In genomic region chr20:62134735-62135231, GRCh38 we compare ENCODE assay signal across 1 cellular context.
TF ChIP-seq lines count a peak whose summit lies in the region.

No MANE protein-coding gene starts in this region.

TF ChIP-seq in HepG2, 621 proteins besides CTCF, POLR2A, EP300 and RAD21 (continued from another document and continues in another):
- TF ChIP-seq, protein P1, sequence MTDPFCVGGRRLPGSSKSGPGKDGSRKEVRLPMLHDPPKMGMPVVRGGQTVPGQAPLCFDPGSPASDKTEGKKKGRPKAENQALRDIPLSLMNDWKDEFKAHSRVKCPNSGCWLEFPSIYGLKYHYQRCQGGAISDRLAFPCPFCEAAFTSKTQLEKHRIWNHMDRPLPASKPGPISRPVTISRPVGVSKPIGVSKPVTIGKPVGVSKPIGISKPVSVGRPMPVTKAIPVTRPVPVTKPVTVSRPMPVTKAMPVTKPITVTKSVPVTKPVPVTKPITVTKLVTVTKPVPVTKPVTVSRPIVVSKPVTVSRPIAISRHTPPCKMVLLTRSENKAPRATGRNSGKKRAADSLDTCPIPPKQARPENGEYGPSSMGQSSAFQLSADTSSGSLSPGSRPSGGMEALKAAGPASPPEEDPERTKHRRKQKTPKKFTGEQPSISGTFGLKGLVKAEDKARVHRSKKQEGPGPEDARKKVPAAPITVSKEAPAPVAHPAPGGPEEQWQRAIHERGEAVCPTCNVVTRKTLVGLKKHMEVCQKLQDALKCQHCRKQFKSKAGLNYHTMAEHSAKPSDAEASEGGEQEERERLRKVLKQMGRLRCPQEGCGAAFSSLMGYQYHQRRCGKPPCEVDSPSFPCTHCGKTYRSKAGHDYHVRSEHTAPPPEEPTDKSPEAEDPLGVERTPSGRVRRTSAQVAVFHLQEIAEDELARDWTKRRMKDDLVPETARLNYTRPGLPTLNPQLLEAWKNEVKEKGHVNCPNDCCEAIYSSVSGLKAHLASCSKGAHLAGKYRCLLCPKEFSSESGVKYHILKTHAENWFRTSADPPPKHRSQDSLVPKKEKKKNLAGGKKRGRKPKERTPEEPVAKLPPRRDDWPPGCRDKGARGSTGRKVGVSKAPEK (CRISPR knock-in tag; IDR thresholded peaks at IDR 0.05; ENCODE audit: borderline replicate concordance), result no peak; the same call in 1 of the 2 replicates
- TF ChIP-seq ARID5B (CRISPR knock-in tag; IDR thresholded peaks at IDR 0.05) (peak; percentile 74), ZNF556 (CRISPR knock-in tag; IDR thresholded peaks at IDR 0.05; ENCODE audit: borderline replicate concordance) (peak; percentile 75; the same call in 1 of the 2 replicates), PRDM10 (CRISPR knock-in tag; IDR thresholded peaks at IDR 0.05; ENCODE audit: low read depth) (peak; percentile 80; the same call in 1 of the 2 replicates), FOXA1 (IDR thresholded peaks at IDR 0.05) (no peak), FOXA1 (CRISPR knock-in tag; IDR thresholded peaks at IDR 0.05) (peak; percentile 57), ZNF75D (CRISPR knock-in tag; IDR thresholded peaks at IDR 0.05; ENCODE audit: borderline replicate concordance) (no peak), ZNF121 (CRISPR knock-in tag; IDR thresholded peaks at IDR 0.05) (peak; percentile 41; the same call in 1 of the 2 replicates), ZBTB33 (CRISPR knock-in tag; IDR thresholded peaks at IDR 0.05) (peak; percentile 91), ZNF646 (CRISPR knock-in tag; IDR thresholded peaks at IDR 0.05) (peak; percentile 86; the same call in 1 of the 2 replicates), MTA1 (CRISPR knock-in tag; IDR thresholded peaks at IDR 0.05; ENCODE audit: borderline replicate concordance) (peak; percentile 78), ZBTB49 (CRISPR knock-in tag; IDR thresholded peaks at IDR 0.05; ENCODE audit: borderline replicate concordance) (no peak), GABPB1 (CRISPR knock-in tag; IDR thresholded peaks at IDR 0.05) (peak; percentile 54), ZNF225 (CRISPR knock-in tag; IDR thresholded peaks at IDR 0.05) (0 out of 2 replicates have a peak, but pooled peaks have one; percentile 61), ZNF644 (CRISPR knock-in tag; IDR thresholded peaks at IDR 0.05; ENCODE audit: low read depth) (peak; percentile 66; the same call in 1 of the 2 replicates), DRAP1 (CRISPR knock-in tag; IDR thresholded peaks at IDR 0.05) (peak; percentile 45; the same call in 1 of the 2 replicates), RERE (CRISPR knock-in tag; IDR thresholded peaks at IDR 0.05; ENCODE audit: low read depth) (no peak), SP5 (CRISPR knock-in tag; IDR thresholded peaks at IDR 0.05; ENCODE audit: borderline replicate concordance, low read depth) (peak; percentile 87), ARNT2 (CRISPR knock-in tag; IDR thresholded peaks at IDR 0.05; ENCODE audit: low read depth) (peak; percentile 48; the same call in 1 of the 2 replicates)
